Comparison of ENCODE assay signal across 1 cellular context in the genomic region with DNA sequence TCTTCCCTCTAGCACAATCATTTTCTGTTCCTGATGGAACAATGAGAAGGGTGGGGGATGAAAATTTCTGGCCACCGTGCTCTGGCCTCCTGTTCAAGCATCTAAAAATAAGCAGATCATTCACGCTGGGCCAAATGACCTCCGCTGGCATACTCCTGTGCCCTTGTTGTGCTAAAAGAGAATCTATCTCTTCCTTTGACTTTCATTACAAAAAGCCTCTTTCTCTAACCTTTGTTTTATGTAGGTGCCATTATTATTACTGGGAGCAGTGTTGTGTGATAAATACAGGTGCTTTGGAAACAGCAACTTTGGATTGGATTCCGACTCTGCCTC.
TF ChIP-seq lines count a peak whose summit lies in the region.

No MANE protein-coding gene starts in this region.

TF ChIP-seq in WTC11, 78 proteins besides CTCF, POLR2A, EP300 and RAD21 (continued from another document):
- TF ChIP-seq, protein P1, sequence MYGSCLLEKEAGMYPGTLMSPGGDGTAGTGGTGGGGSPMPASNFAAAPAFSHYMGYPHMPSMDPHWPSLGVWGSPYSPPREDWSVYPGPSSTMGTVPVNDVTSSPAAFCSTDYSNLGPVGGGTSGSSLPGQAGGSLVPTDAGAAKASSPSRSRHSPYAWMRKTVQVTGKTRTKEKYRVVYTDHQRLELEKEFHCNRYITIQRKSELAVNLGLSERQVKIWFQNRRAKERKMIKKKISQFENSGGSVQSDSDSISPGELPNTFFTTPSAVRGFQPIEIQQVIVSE (CRISPR knock-in tag; IDR thresholded peaks at IDR 0.05; ENCODE audit: borderline replicate concordance): no peak
- TF ChIP-seq, protein P2, sequence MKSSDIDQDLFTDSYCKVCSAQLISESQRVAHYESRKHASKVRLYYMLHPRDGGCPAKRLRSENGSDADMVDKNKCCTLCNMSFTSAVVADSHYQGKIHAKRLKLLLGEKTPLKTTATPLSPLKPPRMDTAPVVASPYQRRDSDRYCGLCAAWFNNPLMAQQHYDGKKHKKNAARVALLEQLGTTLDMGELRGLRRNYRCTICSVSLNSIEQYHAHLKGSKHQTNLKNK (CRISPR knock-in tag; IDR thresholded peaks at IDR 0.05): no peak
- TF ChIP-seq ZNF423 (CRISPR knock-in tag; IDR thresholded peaks at IDR 0.05) (no peak), SMAD4 (CRISPR knock-in tag; IDR thresholded peaks at IDR 0.05) (no peak), CREM (CRISPR knock-in tag; IDR thresholded peaks at IDR 0.05) (no peak), ZNF416 (CRISPR knock-in tag; IDR thresholded peaks at IDR 0.05) (no peak), NR2C2 (CRISPR knock-in tag; IDR thresholded peaks at IDR 0.05) (no peak), JUN (CRISPR knock-in tag; IDR thresholded peaks at IDR 0.05) (no peak)
- TF ChIP-seq, protein P3, sequence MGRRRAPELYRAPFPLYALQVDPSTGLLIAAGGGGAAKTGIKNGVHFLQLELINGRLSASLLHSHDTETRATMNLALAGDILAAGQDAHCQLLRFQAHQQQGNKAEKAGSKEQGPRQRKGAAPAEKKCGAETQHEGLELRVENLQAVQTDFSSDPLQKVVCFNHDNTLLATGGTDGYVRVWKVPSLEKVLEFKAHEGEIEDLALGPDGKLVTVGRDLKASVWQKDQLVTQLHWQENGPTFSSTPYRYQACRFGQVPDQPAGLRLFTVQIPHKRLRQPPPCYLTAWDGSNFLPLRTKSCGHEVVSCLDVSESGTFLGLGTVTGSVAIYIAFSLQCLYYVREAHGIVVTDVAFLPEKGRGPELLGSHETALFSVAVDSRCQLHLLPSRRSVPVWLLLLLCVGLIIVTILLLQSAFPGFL (CRISPR knock-in tag; IDR thresholded peaks at IDR 0.05; ENCODE audit: borderline replicate concordance): no peak
- TF ChIP-seq, protein P4, sequence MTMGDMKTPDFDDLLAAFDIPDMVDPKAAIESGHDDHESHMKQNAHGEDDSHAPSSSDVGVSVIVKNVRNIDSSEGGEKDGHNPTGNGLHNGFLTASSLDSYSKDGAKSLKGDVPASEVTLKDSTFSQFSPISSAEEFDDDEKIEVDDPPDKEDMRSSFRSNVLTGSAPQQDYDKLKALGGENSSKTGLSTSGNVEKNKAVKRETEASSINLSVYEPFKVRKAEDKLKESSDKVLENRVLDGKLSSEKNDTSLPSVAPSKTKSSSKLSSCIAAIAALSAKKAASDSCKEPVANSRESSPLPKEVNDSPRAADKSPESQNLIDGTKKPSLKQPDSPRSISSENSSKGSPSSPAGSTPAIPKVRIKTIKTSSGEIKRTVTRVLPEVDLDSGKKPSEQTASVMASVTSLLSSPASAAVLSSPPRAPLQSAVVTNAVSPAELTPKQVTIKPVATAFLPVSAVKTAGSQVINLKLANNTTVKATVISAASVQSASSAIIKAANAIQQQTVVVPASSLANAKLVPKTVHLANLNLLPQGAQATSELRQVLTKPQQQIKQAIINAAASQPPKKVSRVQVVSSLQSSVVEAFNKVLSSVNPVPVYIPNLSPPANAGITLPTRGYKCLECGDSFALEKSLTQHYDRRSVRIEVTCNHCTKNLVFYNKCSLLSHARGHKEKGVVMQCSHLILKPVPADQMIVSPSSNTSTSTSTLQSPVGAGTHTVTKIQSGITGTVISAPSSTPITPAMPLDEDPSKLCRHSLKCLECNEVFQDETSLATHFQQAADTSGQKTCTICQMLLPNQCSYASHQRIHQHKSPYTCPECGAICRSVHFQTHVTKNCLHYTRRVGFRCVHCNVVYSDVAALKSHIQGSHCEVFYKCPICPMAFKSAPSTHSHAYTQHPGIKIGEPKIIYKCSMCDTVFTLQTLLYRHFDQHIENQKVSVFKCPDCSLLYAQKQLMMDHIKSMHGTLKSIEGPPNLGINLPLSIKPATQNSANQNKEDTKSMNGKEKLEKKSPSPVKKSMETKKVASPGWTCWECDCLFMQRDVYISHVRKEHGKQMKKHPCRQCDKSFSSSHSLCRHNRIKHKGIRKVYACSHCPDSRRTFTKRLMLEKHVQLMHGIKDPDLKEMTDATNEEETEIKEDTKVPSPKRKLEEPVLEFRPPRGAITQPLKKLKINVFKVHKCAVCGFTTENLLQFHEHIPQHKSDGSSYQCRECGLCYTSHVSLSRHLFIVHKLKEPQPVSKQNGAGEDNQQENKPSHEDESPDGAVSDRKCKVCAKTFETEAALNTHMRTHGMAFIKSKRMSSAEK (CRISPR knock-in tag; IDR thresholded peaks at IDR 0.05; ENCODE audit: borderline replicate concordance): no peak
- TF ChIP-seq, protein P5, sequence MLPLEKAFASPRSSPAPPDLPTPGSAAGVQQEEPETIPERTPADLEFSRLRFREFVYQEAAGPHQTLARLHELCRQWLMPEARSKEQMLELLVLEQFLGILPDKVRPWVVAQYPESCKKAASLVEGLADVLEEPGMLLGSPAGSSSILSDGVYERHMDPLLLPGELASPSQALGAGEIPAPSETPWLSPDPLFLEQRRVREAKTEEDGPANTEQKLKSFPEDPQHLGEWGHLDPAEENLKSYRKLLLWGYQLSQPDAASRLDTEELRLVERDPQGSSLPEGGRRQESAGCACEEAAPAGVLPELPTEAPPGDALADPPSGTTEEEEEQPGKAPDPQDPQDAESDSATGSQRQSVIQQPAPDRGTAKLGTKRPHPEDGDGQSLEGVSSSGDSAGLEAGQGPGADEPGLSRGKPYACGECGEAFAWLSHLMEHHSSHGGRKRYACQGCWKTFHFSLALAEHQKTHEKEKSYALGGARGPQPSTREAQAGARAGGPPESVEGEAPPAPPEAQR (CRISPR knock-in tag; IDR thresholded peaks at IDR 0.05): no peak
